ENCODE assay signal across 19 cellular contexts in genomic region chr16:11996433-11997174, GRCh38. TPM values are rescaled to one million over a fixed set of nuclear protein-coding genes. Genes with fewer than 3 reads are reported as not detected.
DNase-seq lines count a peak whose midpoint lies in the region; ATAC-seq and TF ChIP-seq lines count a peak whose summit lies in the region.
"Had no signal": no experiment of that assay in that cellular context is flagged by ENCODE, and none has a peak within 500 bp of the region (broad histone marks: within the 10 kb centered on the region; RNA-seq: fewer than 3 reads in every experiment).

No MANE protein-coding gene starts in this region.

- no peak for ATAC-seq in activated T-helper 17 cell treated with anti-CD3 and anti-CD28 coated beads, Interleukin-2, amount 50 U/mL, for 72 hours (replicated peaks)
- ATAC-seq in HG03460 (IDR thresholded peaks at IDR 0.05; ENCODE audit: unreplicated experiment) = no peak
- ATAC-seq: HCT116 had no signal

- H3K9me3 Mint-ChIP-seq in activated T-helper 17 cell treated with anti-CD3 and anti-CD28 coated beads, Interleukin-2, amount 50 U/mL, for 72 hours = no peaks in the 10 kb centered on the region
- no peaks in the 10 kb centered on the region for H3K9me3 Mint-ChIP-seq in nephron progenitor cell
- H3K9me3 Mint-ChIP-seq in type B pancreatic cell = no peaks in the 10 kb centered on the region
- H3K9me3 Mint-ChIP-seq: CD4-positive, alpha-beta memory T cell had no signal

- TF ChIP-seq CTCF in nephron progenitor cell (IDR thresholded peaks at IDR 0.05) = no peak
- no peak for TF ChIP-seq CTCF in type B pancreatic cell (conservative IDR thresholded peaks at IDR 0.05)

- H3K27ac Mint-ChIP-seq in activated T-helper 17 cell treated with anti-CD3 and anti-CD28 coated beads, Interleukin-2, amount 50 U/mL, for 72 hours = peak overlapping the region; percentile 1
- H3K27ac Mint-ChIP-seq in nephron progenitor cell = peak overlapping the region; percentile 26
- peak overlapping the region; percentile 55 for H3K27ac Mint-ChIP-seq in type B pancreatic cell

- DNase-seq in ELF-1 (ENCODE audit: low read depth, low spot score) (peak; percentile 17), nephron progenitor cell (no peak), type B pancreatic cell (ENCODE audit: extremely low spot score, unreplicated experiment) (no peak), NCI-H345 (lab: John Stamatoyannopoulos, UW) (no peak), GOT3 (lab: John Stamatoyannopoulos, UW) (no peak)
- DNase-seq: ACHN; AML-193; Calu3; CD4-positive, alpha-beta memory T cell; DMS79; MG63; NCI-H1092; NCI-H1694; Peyer's patch; Right ventricle myocardium superior; SK-N-SH had no signal

- H3K4me1 Mint-ChIP-seq in activated T-helper 17 cell treated with anti-CD3 and anti-CD28 coated beads, Interleukin-2, amount 50 U/mL, for 72 hours = no peaks in the 10 kb centered on the region
- H3K4me1 Mint-ChIP-seq in nephron progenitor cell = peaks cover 29% of the 10 kb centered on the region
- peaks cover 4% of the 10 kb centered on the region for H3K4me1 Mint-ChIP-seq in type B pancreatic cell (ENCODE audit: unreplicated experiment)

- H3K36me3 Mint-ChIP-seq in activated T-helper 17 cell treated with anti-CD3 and anti-CD28 coated beads, Interleukin-2, amount 50 U/mL, for 72 hours (ENCODE audit: low read depth) = no peaks in the 10 kb centered on the region
- H3K36me3 Mint-ChIP-seq in nephron progenitor cell (ENCODE audit: low read depth) (no peaks in the 10 kb centered on the region), type B pancreatic cell (no peaks in the 10 kb centered on the region)

- no peaks in the 10 kb centered on the region for H3K27me3 Mint-ChIP-seq in activated T-helper 17 cell treated with anti-CD3 and anti-CD28 coated beads, Interleukin-2, amount 50 U/mL, for 72 hours
- H3K27me3 Mint-ChIP-seq in nephron progenitor cell (ENCODE audit: low read depth, poor library complexity) (no peaks in the 10 kb centered on the region), type B pancreatic cell (no peaks in the 10 kb centered on the region)
- H3K27me3 Mint-ChIP-seq: CD4-positive, alpha-beta memory T cell had no signal

- no peak overlapping the region for H3K4me3 Mint-ChIP-seq in activated T-helper 17 cell treated with anti-CD3 and anti-CD28 coated beads, Interleukin-2, amount 50 U/mL, for 72 hours
- H3K4me3 Mint-ChIP-seq in nephron progenitor cell (no peak overlapping the region), type B pancreatic cell (no peak overlapping the region)
- H3K4me3 Mint-ChIP-seq: CD4-positive, alpha-beta memory T cell had no signal

RNA-seq across cellular contexts. Expression of gene SNX29, which starts 20.1 kb away (rescaled TPM):
- 10 to 100 TPM in 1 of 2 donors, 1 to 10 TPM in 1; 9.8 to 11.8 TPM for total RNA-seq in activated T-helper 17 cell treated with anti-CD3 and anti-CD28 coated beads, Interleukin-2, amount 50 U/mL, for 72 hours
- total RNA-seq in type B pancreatic cell (ENCODE audit: low replicate concordance) = 21.9 and 24.7 TPM in 2 replicates

RNA-seq across cellular contexts. Expression of gene TNFRSF17, which starts 31.6 kb away (rescaled TPM):
- total RNA-seq in activated T-helper 17 cell treated with anti-CD3 and anti-CD28 coated beads, Interleukin-2, amount 50 U/mL, for 72 hours = not detected
- total RNA-seq in type B pancreatic cell (ENCODE audit: low replicate concordance) = not detected in 2 replicates
- total RNA-seq: Calu3; CD4-positive, alpha-beta memory T cell; Peyer's patch; Right ventricle myocardium superior had no signal

RNA-seq across cellular contexts. Expression of gene NPIPB2, which starts 54.8 kb away (rescaled TPM):
- 10 to 100 TPM; 14.3 to 21.8 TPM for total RNA-seq in activated T-helper 17 cell treated with anti-CD3 and anti-CD28 coated beads, Interleukin-2, amount 50 U/mL, for 72 hours
- 7.5 and 13.4 TPM in 2 replicates for total RNA-seq in type B pancreatic cell (ENCODE audit: low replicate concordance)

Comparison
In these comparisons a context has a peak if more than half of its experiments do, and no peak if none do; other contexts are left out.
1. H3K27ac Mint-ChIP-seq: peak in every context shown above with its lines; median percentile 55 in type B pancreatic cell; 26 in nephron progenitor cell; 1 in activated T-helper 17 cell treated with anti-CD3 and anti-CD28 coated beads, Interleukin-2, amount 50 U/mL, for 72 hours.